17 cellular contexts compared by ENCODE assay signal in genomic region chr6:126396131-126396530, GRCh38. TPM values are rescaled to one million over a fixed set of nuclear protein-coding genes. Genes with fewer than 3 reads are reported as not detected.
DNase-seq lines count a peak whose midpoint lies in the region; ATAC-seq lines count a peak whose summit lies in the region.
"Had no signal": no experiment of that assay in that cellular context is flagged by ENCODE, and none has a peak within 500 bp of the region (broad histone marks: within the 10 kb centered on the region; RNA-seq: fewer than 3 reads in every experiment).

No MANE protein-coding gene starts in this region.

- no peak overlapping the region for H3K4me3 ChIP-seq in right cardiac atrium (ENCODE audit: low read length)
- H3K4me3 ChIP-seq: K562 had no signal

- no peaks in the 10 kb centered on the region for H3K4me1 ChIP-seq in right cardiac atrium (ENCODE audit: control insufficient read depth, insufficient read depth, low read length)

- 62% methylated on average over 2 of the region's 2 CpGs for WGBS in right cardiac atrium

- H3K9me3 ChIP-seq in right cardiac atrium (ENCODE audit: control insufficient read depth, low read length), result no peaks in the 10 kb centered on the region

- H3K27ac ChIP-seq in right cardiac atrium (ENCODE audit: low read length), result no peak overlapping the region
- H3K27ac ChIP-seq: 22Rv1 had no signal

- peak; percentile 3 for DNase-seq in COLO668 (lab: John Stamatoyannopoulos, UW; ENCODE audit: unreplicated experiment)
- peak; percentile 13 for DNase-seq in LHCN-M2 (ENCODE audit: low read depth)
- peak; percentile 10 for DNase-seq in OCI-M1 (lab: John Stamatoyannopoulos, UW)
- DNase-seq in right cardiac atrium, result no peak
- DNase-seq in NCI-H524 treated with DMSO at 0.1 percent for 48 hours (lab: John Stamatoyannopoulos, UW), result no peak
- no peak for DNase-seq in NOMO-1 treated with DMSO at 0.1 percent for 48 hours (lab: John Stamatoyannopoulos, UW; ENCODE audit: unreplicated experiment)
- DNase-seq in GM19240 (ENCODE audit: insufficient read length, low spot score), result no peak
- DNase-seq: DMS 273 treated with DMSO at 0.1 percent for 48 hours, EL, NCI-H1105 treated with DMSO at 0.1 percent for 48 hours, NCI-H1694 treated with DMSO at 0.1 percent for 48 hours, SW 1271 had no signal

- intact Hi-C loops in right cardiac atrium (cut with DNase I), result no loop called here

- no peaks in the 10 kb centered on the region for H3K27me3 ChIP-seq in right cardiac atrium (ENCODE audit: control insufficient read depth, insufficient read depth)

- peak; percentile 32 for ATAC-seq in esophagus mucosa
- no peak for ATAC-seq in right cardiac atrium
- ATAC-seq: HCT116, K562, Right ventricle myocardium inferior had no signal

RNA-seq across cellular contexts. Expression of gene CENPW, which starts 56.2 kb away (rescaled TPM):
- total RNA-seq in LHCN-M2 (2014; rRNA removed), result 17.8 and 22.0 TPM in 2 replicates
- polyA plus RNA-seq in LHCN-M2 (2012), result 40.7 TPM
- 43.3 TPM for total RNA-seq in esophagus mucosa
- 1 to 10 TPM in 3 of 4 donors, under 1 TPM in 1; 0.66 to 1.4 (median 1.1) TPM for total RNA-seq in right cardiac atrium
- 0.97 TPM for polyA plus RNA-seq in right cardiac atrium

Comparison
In these comparisons a context has a peak if more than half of its experiments do, and no peak if none do; other contexts are left out.
1. DNase-seq: peak in COLO668 (single experiment), LHCN-M2 (single experiment) and OCI-M1 (single experiment); none in right cardiac atrium (0 of 3), NCI-H524 treated with DMSO at 0.1 percent for 48 hours (single experiment), NOMO-1 treated with DMSO at 0.1 percent for 48 hours (single experiment) and GM19240 (single experiment).